Comparison of ENCODE assay signal across 2 cellular contexts in the genomic region with DNA sequence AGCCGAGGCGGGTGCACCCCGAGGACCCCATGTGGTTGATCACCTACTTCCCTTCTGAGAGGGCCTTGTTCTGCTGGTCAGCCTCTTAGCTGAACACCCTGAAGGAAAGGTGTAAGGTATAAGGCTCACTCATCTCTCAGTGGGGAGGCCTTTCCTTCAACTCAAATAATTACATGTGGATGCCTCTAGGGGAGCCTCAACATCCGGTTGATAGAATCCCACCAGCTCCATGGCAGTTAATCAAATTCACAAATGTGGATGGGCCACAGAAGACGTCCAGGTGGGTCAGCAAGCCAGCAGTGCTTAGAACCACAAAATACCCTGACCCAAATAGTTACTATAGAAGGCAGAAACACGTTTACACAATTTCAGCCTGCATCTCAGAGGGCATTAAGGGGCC.
TF ChIP-seq lines count a peak whose summit lies in the region.

No MANE protein-coding gene starts in this region.

TF ChIP-seq in GM23338, 12 proteins besides CTCF, POLR2A, EP300 and RAD21 (continues in another document):
- TF ChIP-seq CREB1 (CRISPR knock-in tag; IDR thresholded peaks at IDR 0.05; ENCODE audit: low read depth), result no peak
- no peak for TF ChIP-seq STAT1 (IDR thresholded peaks at IDR 0.05; ENCODE audit: unreplicated experiment)
- TF ChIP-seq JUNB (IDR thresholded peaks at IDR 0.05; ENCODE audit: unreplicated experiment), result no peak
- TF ChIP-seq EZH2phosphoT487 (IDR thresholded peaks at IDR 0.05; ENCODE audit: unreplicated experiment), result no peak
- TF ChIP-seq, protein P1, sequence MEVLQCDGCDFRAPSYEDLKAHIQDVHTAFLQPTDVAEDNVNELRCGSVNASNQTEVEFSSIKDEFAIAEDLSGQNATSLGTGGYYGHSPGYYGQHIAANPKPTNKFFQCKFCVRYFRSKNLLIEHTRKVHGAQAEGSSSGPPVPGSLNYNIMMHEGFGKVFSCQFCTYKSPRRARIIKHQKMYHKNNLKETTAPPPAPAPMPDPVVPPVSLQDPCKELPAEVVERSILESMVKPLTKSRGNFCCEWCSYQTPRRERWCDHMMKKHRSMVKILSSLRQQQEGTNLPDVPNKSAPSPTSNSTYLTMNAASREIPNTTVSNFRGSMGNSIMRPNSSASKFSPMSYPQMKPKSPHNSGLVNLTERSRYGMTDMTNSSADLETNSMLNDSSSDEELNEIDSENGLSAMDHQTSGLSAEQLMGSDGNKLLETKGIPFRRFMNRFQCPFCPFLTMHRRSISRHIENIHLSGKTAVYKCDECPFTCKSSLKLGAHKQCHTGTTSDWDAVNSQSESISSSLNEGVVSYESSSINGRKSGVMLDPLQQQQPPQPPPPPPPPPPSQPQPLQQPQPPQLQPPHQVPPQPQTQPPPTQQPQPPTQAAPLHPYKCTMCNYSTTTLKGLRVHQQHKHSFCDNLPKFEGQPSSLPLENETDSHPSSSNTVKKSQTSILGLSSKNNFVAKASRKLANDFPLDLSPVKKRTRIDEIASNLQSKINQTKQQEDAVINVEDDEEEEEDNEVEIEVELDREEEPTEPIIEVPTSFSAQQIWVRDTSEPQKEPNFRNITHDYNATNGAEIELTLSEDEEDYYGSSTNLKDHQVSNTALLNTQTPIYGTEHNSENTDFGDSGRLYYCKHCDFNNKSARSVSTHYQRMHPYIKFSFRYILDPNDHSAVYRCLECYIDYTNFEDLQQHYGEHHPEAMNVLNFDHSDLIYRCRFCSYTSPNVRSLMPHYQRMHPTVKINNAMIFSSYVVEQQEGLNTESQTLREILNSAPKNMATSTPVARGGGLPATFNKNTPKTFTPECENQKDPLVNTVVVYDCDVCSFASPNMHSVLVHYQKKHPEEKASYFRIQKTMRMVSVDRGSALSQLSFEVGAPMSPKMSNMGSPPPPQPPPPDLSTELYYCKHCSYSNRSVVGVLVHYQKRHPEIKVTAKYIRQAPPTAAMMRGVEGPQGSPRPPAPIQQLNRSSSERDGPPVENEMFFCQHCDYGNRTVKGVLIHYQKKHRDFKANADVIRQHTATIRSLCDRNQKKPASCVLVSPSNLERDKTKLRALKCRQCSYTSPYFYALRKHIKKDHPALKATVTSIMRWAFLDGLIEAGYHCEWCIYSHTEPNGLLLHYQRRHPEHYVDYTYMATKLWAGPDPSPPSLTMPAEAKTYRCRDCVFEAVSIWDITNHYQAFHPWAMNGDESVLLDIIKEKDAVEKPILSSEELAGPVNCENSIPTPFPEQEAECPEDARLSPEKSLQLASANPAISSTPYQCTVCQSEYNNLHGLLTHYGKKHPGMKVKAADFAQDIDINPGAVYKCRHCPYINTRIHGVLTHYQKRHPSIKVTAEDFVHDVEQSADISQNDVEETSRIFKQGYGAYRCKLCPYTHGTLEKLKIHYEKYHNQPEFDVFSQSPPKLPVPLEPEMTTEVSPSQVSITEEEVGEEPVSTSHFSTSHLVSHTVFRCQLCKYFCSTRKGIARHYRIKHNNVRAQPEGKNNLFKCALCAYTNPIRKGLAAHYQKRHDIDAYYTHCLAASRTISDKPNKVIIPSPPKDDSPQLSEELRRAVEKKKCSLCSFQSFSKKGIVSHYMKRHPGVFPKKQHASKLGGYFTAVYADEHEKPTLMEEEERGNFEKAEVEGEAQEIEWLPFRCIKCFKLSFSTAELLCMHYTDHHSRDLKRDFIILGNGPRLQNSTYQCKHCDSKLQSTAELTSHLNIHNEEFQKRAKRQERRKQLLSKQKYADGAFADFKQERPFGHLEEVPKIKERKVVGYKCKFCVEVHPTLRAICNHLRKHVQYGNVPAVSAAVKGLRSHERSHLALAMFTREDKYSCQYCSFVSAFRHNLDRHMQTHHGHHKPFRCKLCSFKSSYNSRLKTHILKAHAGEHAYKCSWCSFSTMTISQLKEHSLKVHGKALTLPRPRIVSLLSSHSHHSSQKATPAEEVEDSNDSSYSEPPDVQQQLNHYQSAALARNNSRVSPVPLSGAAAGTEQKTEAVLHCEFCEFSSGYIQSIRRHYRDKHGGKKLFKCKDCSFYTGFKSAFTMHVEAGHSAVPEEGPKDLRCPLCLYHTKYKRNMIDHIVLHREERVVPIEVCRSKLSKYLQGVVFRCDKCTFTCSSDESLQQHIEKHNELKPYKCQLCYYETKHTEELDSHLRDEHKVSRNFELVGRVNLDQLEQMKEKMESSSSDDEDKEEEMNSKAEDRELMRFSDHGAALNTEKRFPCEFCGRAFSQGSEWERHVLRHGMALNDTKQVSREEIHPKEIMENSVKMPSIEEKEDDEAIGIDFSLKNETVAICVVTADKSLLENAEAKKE (CRISPR knock-in tag; IDR thresholded peaks at IDR 0.05), result no peak
- TF ChIP-seq POLR2AphosphoS5 (IDR thresholded peaks at IDR 0.05; ENCODE audit: low read depth), result no peak
- no peak for TF ChIP-seq NANOG (IDR thresholded peaks at IDR 0.05; ENCODE audit: borderline replicate concordance)
- TF ChIP-seq EZH2 (IDR thresholded peaks at IDR 0.05; ENCODE audit: low read depth, unreplicated experiment), result no peak
- TF ChIP-seq, protein P2, sequence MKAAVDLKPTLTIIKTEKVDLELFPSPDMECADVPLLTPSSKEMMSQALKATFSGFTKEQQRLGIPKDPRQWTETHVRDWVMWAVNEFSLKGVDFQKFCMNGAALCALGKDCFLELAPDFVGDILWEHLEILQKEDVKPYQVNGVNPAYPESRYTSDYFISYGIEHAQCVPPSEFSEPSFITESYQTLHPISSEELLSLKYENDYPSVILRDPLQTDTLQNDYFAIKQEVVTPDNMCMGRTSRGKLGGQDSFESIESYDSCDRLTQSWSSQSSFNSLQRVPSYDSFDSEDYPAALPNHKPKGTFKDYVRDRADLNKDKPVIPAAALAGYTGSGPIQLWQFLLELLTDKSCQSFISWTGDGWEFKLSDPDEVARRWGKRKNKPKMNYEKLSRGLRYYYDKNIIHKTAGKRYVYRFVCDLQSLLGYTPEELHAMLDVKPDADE (IDR thresholded peaks at IDR 0.05), result no peak
- no peak for TF ChIP-seq ZNF331 (CRISPR knock-in tag; IDR thresholded peaks at IDR 0.05; ENCODE audit: low read depth)
- no peak for TF ChIP-seq ZNF114 (CRISPR knock-in tag; IDR thresholded peaks at IDR 0.05)

TF ChIP-seq in K562, 482 proteins besides CTCF, POLR2A, EP300 and RAD21:
- peak; percentile 51 for TF ChIP-seq GABPA (tag; conservative IDR thresholded peaks at IDR 0.05; ENCODE audit: low read depth)
- TF ChIP-seq KLF13 (tag; IDR thresholded peaks at IDR 0.05; ENCODE audit: borderline replicate concordance, low read depth), result no peak
- peak; percentile 82 for TF ChIP-seq ETV1 (tag; conservative IDR thresholded peaks at IDR 0.05; ENCODE audit: low read depth)
